8 cellular contexts compared by ENCODE assay signal in genomic region chr10:87093461-87094372, GRCh38. TPM values are rescaled to one million over a fixed set of nuclear protein-coding genes. Genes with fewer than 3 reads are reported as not detected.
DNase-seq lines count a peak whose midpoint lies in the region; ATAC-seq and TF ChIP-seq lines count a peak whose summit lies in the region.

No MANE protein-coding gene starts in this region.

- H3K4me1 Mint-ChIP-seq in naive B cell, result peaks cover 40 to 51% (median 47%) of the 10 kb centered on the region in 3 donors

- H3K9me3 ChIP-seq in esophagus muscularis mucosa, result no peaks in the 10 kb centered on the region

- TF ChIP-seq EP300 in esophagus muscularis mucosa (IDR thresholded peaks at IDR 0.05), result no peak

- peak; percentile 24 for TF ChIP-seq POLR2A in GM15510 (IDR thresholded peaks at IDR 0.05; ENCODE audit: borderline replicate concordance, extremely low read depth, insufficient read length)
- TF ChIP-seq POLR2A in esophagus muscularis mucosa (IDR thresholded peaks at IDR 0.05; ENCODE audit: low read depth), result no peak

- H3K27ac ChIP-seq in 22Rv1, result peak overlapping the region; percentile 99
- peak overlapping the region; percentile 98 to 99 (median 98) for H3K27ac ChIP-seq in esophagus muscularis mucosa (replicated peaks in 1 of 4)

- H3K4me3 ChIP-seq in esophagus muscularis mucosa, result peak overlapping the region; percentile 75 to 97 (median 91)

- H3K4me3 Mint-ChIP-seq in naive B cell, result peak overlapping the region; percentile 92 to 98 (median 96)

- DNase-seq in NOMO-1 treated with dmso at 0.1 percent for 144 hours (lab: John Stamatoyannopoulos, UW; ENCODE audit: unreplicated experiment) (peak; percentile 3), esophagus muscularis mucosa (ENCODE audit: extremely low spot score) (no peak), naive B cell (peak; percentile 60)
- peak; percentile 83 to 86 for DNase-seq in activated T-cell treated with anti-CD3 and anti-CD28 coated beads, Interleukin-2, amount 50 U/mL, for 48 hours
- DNase-seq in stimulated activated CD8-positive, alpha-beta memory T cell treated with anti-CD3 and anti-CD28 coated beads, Interleukin-7, amount 100 ng/mL, for 48 hours (ENCODE audit: extremely low read depth in 1 of 2, low read depth in 1 of 2), result peak; percentile 53 to 74

- H3K27me3 ChIP-seq in esophagus muscularis mucosa, result no peaks in the 10 kb centered on the region

- ATAC-seq in HG02943 (IDR thresholded peaks at IDR 0.05; ENCODE audit: low read depth, unreplicated experiment) (peak; percentile 22), naive B cell (ENCODE audit: low read depth in 2 of 2) (peak; percentile 17)

- TF ChIP-seq CTCF in 22Rv1 (IDR thresholded peaks at IDR 0.05) (no peak), esophagus muscularis mucosa (IDR thresholded peaks at IDR 0.05) (no peak)

- WGBS in esophagus muscularis mucosa, result 1% methylated on average over 25 of the region's 41 CpGs

- peak overlapping the region; percentile 61 to 98 (median 88) for H3K27ac Mint-ChIP-seq in naive B cell

- H3K27me3 Mint-ChIP-seq in naive B cell, result no peaks in the 10 kb centered on the region

- H3K9me3 Mint-ChIP-seq in naive B cell, result no peaks in the 10 kb centered on the region

- intact Hi-C loops in esophagus muscularis mucosa (cut with DNase I), result loop anchor here (2.0 kb wide), 1 partner anchor 153 kb away; no protein-coding TSS in a partner anchor

- peaks cover 0 to 9% (median 5%) of the 10 kb centered on the region in 4 donors for H3K36me3 ChIP-seq in esophagus muscularis mucosa

- peaks cover 43 to 59% (median 57%) of the 10 kb centered on the region in 4 donors for H3K4me1 ChIP-seq in esophagus muscularis mucosa

- H3K36me3 Mint-ChIP-seq in naive B cell, result no peaks in the 10 kb centered on the region

RNA-seq across cellular contexts. Expression of gene GLUD1, which starts 0.9 kb away (rescaled TPM):
- 100 to 1,000 TPM; 152 to 187 (median 161) TPM for total RNA-seq in esophagus muscularis mucosa
- polyA plus RNA-seq in naive B cell (ENCODE audit: low read depth in 6 of 6), result 100 to 1,000 TPM in 4 of 6 donors, 10 to 100 TPM in 2; 90.7 to 158 (median 104) TPM

RNA-seq across cellular contexts. Expression of gene SHLD2, which starts 1.3 kb away (rescaled TPM):
- 10 to 100 TPM; 17.0 to 25.7 (median 22.8) TPM for total RNA-seq in esophagus muscularis mucosa
- 10 to 100 TPM in 5 of 6 donors, 1 to 10 TPM in 1; 8.6 to 18.1 (median 14.9) TPM for polyA plus RNA-seq in naive B cell (ENCODE audit: low read depth in 6 of 6)
